7 cellular contexts compared by ENCODE assay signal in genomic region chr4:985123-985830, GRCh38. TPM values are rescaled to one million over a fixed set of nuclear protein-coding genes. Genes with fewer than 3 reads are reported as not detected.
A peak's percentile ranks its signal among the peaks of the same experiment; 100 is the strongest.
DNase-seq lines count a peak whose midpoint lies in the region; ATAC-seq lines count a peak whose summit lies in the region.
"Had no signal": no experiment of that assay in that cellular context is flagged by ENCODE, and none has a peak within 500 bp of the region (broad histone marks: within the 10 kb centered on the region; RNA-seq: fewer than 3 reads in every experiment).

No MANE protein-coding gene starts in this region.

- H3K36me3 Mint-ChIP-seq in activated naive CD4-positive, alpha-beta T cell treated with anti-CD3 and anti-CD28 coated beads for 36 hours (ENCODE audit: low read depth): no peaks in the 10 kb centered on the region

- H3K4me3 Mint-ChIP-seq in activated naive CD4-positive, alpha-beta T cell treated with anti-CD3 and anti-CD28 coated beads for 36 hours: peak overlapping the region; percentile 62

- H3K27ac ChIP-seq in mesenchymal stem cell (ENCODE audit: low read length, poor library complexity, severe bottlenecking): no peak overlapping the region
- H3K27ac ChIP-seq: epithelial cell of prostate had no signal

- H3K4me2 ChIP-seq in mesenchymal stem cell (ENCODE audit: low read length, poor library complexity, severe bottlenecking): no peak overlapping the region

- no peak overlapping the region for H2BK5ac ChIP-seq in mesenchymal stem cell (ENCODE audit: low read depth, low read length, poor library complexity, severe bottlenecking)

- DNase-seq in NCI-H526 (lab: John Stamatoyannopoulos, UW) (peak; percentile 52 to 88), mesenchymal stem cell (peak; percentile 67), NCI-H1694 treated with DMSO at 0.1 percent for 48 hours (lab: John Stamatoyannopoulos, UW) (no peak)
- DNase-seq in activated naive CD4-positive, alpha-beta T cell treated with anti-CD3 and anti-CD28 coated beads for 36 hours: peak; percentile 80

- H3K4me1 ChIP-seq in mesenchymal stem cell (ENCODE audit: control insufficient read depth, insufficient read depth, low read depth, low read length): peaks cover 21% of the 10 kb centered on the region

- H2BK12ac ChIP-seq in mesenchymal stem cell (ENCODE audit: low read length in 2 of 2): no peak overlapping the region

- no peak overlapping the region for H2BK120ac ChIP-seq in mesenchymal stem cell (ENCODE audit: low read depth, low read length)

- H3K14ac ChIP-seq in mesenchymal stem cell (ENCODE audit: low read length in 2 of 2): no peak overlapping the region

- H3K4ac ChIP-seq in mesenchymal stem cell (ENCODE audit: low read depth in 1 of 2, low read length in 2 of 2): no peak overlapping the region

- ATAC-seq in HG02588 (IDR thresholded peaks at IDR 0.05; ENCODE audit: unreplicated experiment) (no peak), HG02759 (IDR thresholded peaks at IDR 0.05; ENCODE audit: unreplicated experiment) (no peak)

- no peak overlapping the region for H3K23ac ChIP-seq in mesenchymal stem cell (ENCODE audit: low read length in 2 of 2)

- intact Hi-C loops in activated naive CD4-positive, alpha-beta T cell treated with anti-CD3 and anti-CD28 coated beads for 36 hours (cut with micrococcal nuclease): loop anchor here (5.0 kb wide), 1 partner anchor 383 kb away; no protein-coding TSS in a partner anchor

- H4K91ac ChIP-seq in mesenchymal stem cell (ENCODE audit: low read length): no peak overlapping the region

- peak overlapping the region in 1 of 2 experiments; percentile 93 for H3K4me3 ChIP-seq in mesenchymal stem cell (ENCODE audit: insufficient read depth in 1 of 2, low read depth in 1 of 2, low read length in 2 of 2)

- peak overlapping the region; percentile 18 for H2AFZ ChIP-seq in mesenchymal stem cell (ENCODE audit: low read depth, low read length)

- no peaks in the 10 kb centered on the region for H3K27me3 ChIP-seq in mesenchymal stem cell (ENCODE audit: control insufficient read depth in 1 of 2, insufficient read depth in 1 of 2, low read length in 2 of 2)

- CTCF ChIA-PET in activated naive CD4-positive, alpha-beta T cell treated with anti-CD3 and anti-CD28 coated beads for 36 hours (lab: Charles Lee): interaction anchor here (1.1 kb wide), 1 partner anchor 140 kb away, joined by 3 read pairs; no protein-coding TSS in a partner anchor

- H3K9me3 Mint-ChIP-seq in activated naive CD4-positive, alpha-beta T cell treated with anti-CD3 and anti-CD28 coated beads for 36 hours: no peaks in the 10 kb centered on the region

- H3K27me3 Mint-ChIP-seq in activated naive CD4-positive, alpha-beta T cell treated with anti-CD3 and anti-CD28 coated beads for 36 hours (ENCODE audit: low read depth): no peaks in the 10 kb centered on the region

- peaks cover 8 to 28% of the 10 kb centered on the region in 2 experiments for H3K36me3 ChIP-seq in mesenchymal stem cell (ENCODE audit: control insufficient read depth in 1 of 2, insufficient read depth in 2 of 2, low read depth in 1 of 2, low read length in 2 of 2)

- H2BK15ac ChIP-seq in mesenchymal stem cell (ENCODE audit: low read depth, poor library complexity, severe bottlenecking): no peak overlapping the region

- peak overlapping the region; percentile 67 for H4K8ac ChIP-seq in mesenchymal stem cell (ENCODE audit: low read length)

- no peak overlapping the region for H2AK5ac ChIP-seq in mesenchymal stem cell (ENCODE audit: low read length, severe bottlenecking)

- peak overlapping the region; percentile 93 for H3K9ac ChIP-seq in mesenchymal stem cell (ENCODE audit: low read length)

- peaks cover 28% of the 10 kb centered on the region for H3K4me1 Mint-ChIP-seq in activated naive CD4-positive, alpha-beta T cell treated with anti-CD3 and anti-CD28 coated beads for 36 hours (ENCODE audit: low read depth)

- peaks cover 25% of the 10 kb centered on the region for H3K79me1 ChIP-seq in mesenchymal stem cell (replicated peaks; ENCODE audit: low read length, poor library complexity, severe bottlenecking)

- no peak overlapping the region for H3K18ac ChIP-seq in mesenchymal stem cell (ENCODE audit: low read depth in 1 of 2, low read length in 2 of 2)

- WGBS in mesenchymal stem cell: 30% methylated on average over 23 of the region's 23 CpGs

- no peaks in the 10 kb centered on the region for H3K9me3 ChIP-seq in mesenchymal stem cell (ENCODE audit: control insufficient read depth, low read length)

- H3K27ac Mint-ChIP-seq in activated naive CD4-positive, alpha-beta T cell treated with anti-CD3 and anti-CD28 coated beads for 36 hours: no peak overlapping the region

RNA-seq across cellular contexts. Expression of gene IDUA, which starts 1.6 kb away (rescaled TPM):
- 10 to 100 TPM in 1 of 2 experiments, 1 to 10 TPM in 1; 9.5 to 10.5 TPM for total RNA-seq in activated naive CD4-positive, alpha-beta T cell treated with anti-CD3 and anti-CD28 coated beads for 36 hours
- polyA plus RNA-seq in mesenchymal stem cell (2013, experiment 1 of 2): 14.5 TPM
- 13.8 TPM for polyA plus RNA-seq in mesenchymal stem cell (2013, experiment 2 of 2)

RNA-seq across cellular contexts. Expression of gene SLC26A1, which starts 7.9 kb away (rescaled TPM):
- total RNA-seq in activated naive CD4-positive, alpha-beta T cell treated with anti-CD3 and anti-CD28 coated beads for 36 hours: not detected
- 0.15 TPM for polyA plus RNA-seq in mesenchymal stem cell (2013, experiment 1 of 2)
- 0.26 TPM for polyA plus RNA-seq in mesenchymal stem cell (2013, experiment 2 of 2)

RNA-seq across cellular contexts. Expression of gene DGKQ, which starts 11.9 kb away (rescaled TPM):
- total RNA-seq in activated naive CD4-positive, alpha-beta T cell treated with anti-CD3 and anti-CD28 coated beads for 36 hours: 10 to 100 TPM; 10.8 to 11.1 TPM
- polyA plus RNA-seq in mesenchymal stem cell (2013, experiment 1 of 2): 5.2 TPM
- 5.1 TPM for polyA plus RNA-seq in mesenchymal stem cell (2013, experiment 2 of 2)

RNA-seq across cellular contexts. Expression of gene FGFRL1, which starts 26.1 kb away (rescaled TPM):
- 1 to 10 TPM; 7.6 to 8.0 TPM for total RNA-seq in activated naive CD4-positive, alpha-beta T cell treated with anti-CD3 and anti-CD28 coated beads for 36 hours
- polyA plus RNA-seq in mesenchymal stem cell (2013, experiment 1 of 2): 23.4 TPM
- 23.1 TPM for polyA plus RNA-seq in mesenchymal stem cell (2013, experiment 2 of 2)

RNA-seq across cellular contexts. Expression of gene TMEM175, which starts 53.0 kb away (rescaled TPM):
- total RNA-seq in activated naive CD4-positive, alpha-beta T cell treated with anti-CD3 and anti-CD28 coated beads for 36 hours: 10 to 100 TPM; 13.9 to 15.8 TPM
- 20.5 TPM for polyA plus RNA-seq in mesenchymal stem cell (2013, experiment 1 of 2)
- 23.0 TPM for polyA plus RNA-seq in mesenchymal stem cell (2013, experiment 2 of 2)
